Comparison of ENCODE assay signal across 10 cellular contexts in the genomic region with DNA sequence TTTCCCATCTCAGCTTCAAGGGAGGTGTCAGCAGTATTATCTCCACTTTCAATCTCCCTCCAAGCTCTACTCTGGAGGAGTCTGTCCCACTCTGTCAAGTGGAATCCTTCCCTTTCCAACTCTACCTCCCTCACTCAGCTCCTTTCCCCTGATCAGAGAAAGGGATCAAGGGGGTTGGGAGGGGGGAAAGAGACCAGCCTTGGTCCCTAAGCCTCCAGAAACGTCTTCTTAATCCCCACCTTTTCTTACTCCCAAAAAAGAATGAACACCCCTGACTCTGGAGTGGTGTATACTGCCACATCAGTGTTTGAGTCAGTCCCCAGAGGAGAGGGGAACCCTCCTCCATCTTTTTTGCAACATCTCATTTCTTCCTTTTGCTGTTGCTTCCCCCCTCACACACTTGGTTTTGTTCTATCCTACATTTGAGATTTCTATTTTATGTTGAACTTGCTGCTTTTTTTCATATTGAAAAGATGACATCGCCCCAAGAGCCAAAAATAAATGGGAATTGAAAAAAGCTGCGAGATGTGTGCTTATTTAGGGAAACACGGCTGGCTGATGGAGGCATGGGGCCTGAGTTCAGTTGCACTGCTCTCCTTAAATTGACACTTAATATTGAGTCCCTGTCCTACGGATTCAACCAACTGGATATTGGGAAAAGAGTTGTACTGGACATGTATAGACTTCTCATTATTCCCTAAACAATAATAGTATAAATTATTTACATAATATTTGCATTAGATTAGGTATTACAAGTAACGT. TPM values are rescaled to one million over a fixed set of nuclear protein-coding genes. Genes with fewer than 3 reads are reported as not detected.
DNase-seq lines count a peak whose midpoint lies in the region; ATAC-seq and TF ChIP-seq lines count a peak whose summit lies in the region.
"Had no signal": no experiment of that assay in that cellular context is flagged by ENCODE, and none has a peak within 500 bp of the region (broad histone marks: within the 10 kb centered on the region; RNA-seq: fewer than 3 reads in every experiment).

No MANE protein-coding gene starts in this region.

- H4K20me1 ChIP-seq in neural cell (ENCODE audit: insufficient read depth): peaks cover 44% of the 10 kb centered on the region

- DNase-seq in CD4-positive, alpha-beta T cell: no peak
- DNase-seq in activated naive CD8-positive, alpha-beta T cell treated with anti-CD3 and anti-CD28 coated beads, Interleukin-2, amount 10 ng/mL, durations not matched to agents 7 days and 5 days: no peak
- DNase-seq in AG08396 (ENCODE audit: low spot score) (no peak), NAMALWA (ENCODE audit: low spot score) (no peak)
- DNase-seq in activated CD4-positive, alpha-beta T cell treated with anti-CD3 and anti-CD28 coated beads for 1 hour: no peak
- DNase-seq: caudate nucleus had no signal

- no peaks in the 10 kb centered on the region for H3K9me2 ChIP-seq in neural cell (ENCODE audit: insufficient read depth, low read length)

- H3K36me3 ChIP-seq in HEK293 (ENCODE audit: control insufficient read depth in 2 of 2, insufficient read depth in 1 of 2, low read length in 2 of 2) (peaks cover 15 to 71% of the 10 kb centered on the region in 2 experiments), neural cell (ENCODE audit: insufficient read depth, low read length) (peaks cover 6% of the 10 kb centered on the region)

- no peaks in the 10 kb centered on the region for H3K9me3 Mint-ChIP-seq in CD4-positive, alpha-beta T cell
- no peaks in the 10 kb centered on the region for H3K9me3 Mint-ChIP-seq in activated naive CD8-positive, alpha-beta T cell treated with anti-CD3 and anti-CD28 coated beads, Interleukin-2, amount 10 ng/mL, durations not matched to agents 7 days and 5 days

- peaks cover 62% of the 10 kb centered on the region for H3K79me2 ChIP-seq in neural cell (replicated peaks; ENCODE audit: insufficient read depth, low read length)
- H3K79me2 ChIP-seq: parathyroid adenoma had no signal

- H3K9me3 ChIP-seq in CD4-positive, alpha-beta T cell (ENCODE audit: control insufficient read depth, low read length): no peaks in the 10 kb centered on the region
- H3K9me3 ChIP-seq in HEK293 (ENCODE audit: control insufficient read depth, insufficient read depth, low read depth, low read length) (no peaks in the 10 kb centered on the region), neural cell (ENCODE audit: low read length) (no peaks in the 10 kb centered on the region)

- H3K9ac ChIP-seq in neural cell (ENCODE audit: low read length): no peak overlapping the region
- H3K9ac ChIP-seq: parathyroid adenoma had no signal

- H3K27ac Mint-ChIP-seq in CD4-positive, alpha-beta T cell: peak overlapping the region; percentile 95
- H3K27ac Mint-ChIP-seq in activated naive CD8-positive, alpha-beta T cell treated with anti-CD3 and anti-CD28 coated beads, Interleukin-2, amount 10 ng/mL, durations not matched to agents 7 days and 5 days: peak overlapping the region; percentile 42

- no peak for TF ChIP-seq CTCF in CD4-positive, alpha-beta T cell (IDR thresholded peaks at IDR 0.05)
- TF ChIP-seq CTCF in HEK293 (tag by site-specific recombination; IDR thresholded peaks at IDR 0.05) (no peak), neural cell (IDR thresholded peaks at IDR 0.05; ENCODE audit: poor library complexity, severe bottlenecking) (no peak)

- peaks cover 62% of the 10 kb centered on the region for H3K4me1 Mint-ChIP-seq in CD4-positive, alpha-beta T cell (ENCODE audit: low read depth)
- peaks cover 38% of the 10 kb centered on the region for H3K4me1 Mint-ChIP-seq in activated naive CD8-positive, alpha-beta T cell treated with anti-CD3 and anti-CD28 coated beads, Interleukin-2, amount 10 ng/mL, durations not matched to agents 7 days and 5 days

- peak overlapping the region; percentile 62 for H3K4me2 ChIP-seq in neural cell (ENCODE audit: low read length)

- no peak for ATAC-seq in CD4-positive, alpha-beta T cell (ENCODE audit: poor library complexity)
- no peak for ATAC-seq in activated naive CD8-positive, alpha-beta T cell treated with anti-CD3 and anti-CD28 coated beads, Interleukin-2, amount 10 ng/mL, durations not matched to agents 7 days and 5 days (ENCODE audit: low read depth)
- ATAC-seq in GM21825 (IDR thresholded peaks at IDR 0.05; ENCODE audit: unreplicated experiment): no peak

- CTCF ChIA-PET in CD4-positive, alpha-beta T cell (lab: Charles Lee): interaction anchor here (0.6 to 20.2 kb wide), 2 partner anchors 46 to 58 kb away, joined by 3 to 526 read pairs; partner anchors contain the start of gene DHX16
- CTCF ChIA-PET in HEK293 (lab: Yijun Ruan, JAX): interaction anchor here (0.7 to 18.7 kb wide), 6 partner anchors 13 to 111 kb away, joined by 3 to 692 read pairs (median 5); partner anchors contain the start of gene DHX16

- no peak overlapping the region for H2AFZ ChIP-seq in neural cell (ENCODE audit: low read depth, low read length)
- H2AFZ ChIP-seq: parathyroid adenoma had no signal

- peak overlapping the region; percentile 42 for H3K4me3 Mint-ChIP-seq in CD4-positive, alpha-beta T cell
- H3K4me3 Mint-ChIP-seq in activated naive CD8-positive, alpha-beta T cell treated with anti-CD3 and anti-CD28 coated beads, Interleukin-2, amount 10 ng/mL, durations not matched to agents 7 days and 5 days: peak overlapping the region; percentile 91

- no peaks in the 10 kb centered on the region for H3K27me3 Mint-ChIP-seq in CD4-positive, alpha-beta T cell
- H3K27me3 Mint-ChIP-seq in activated naive CD8-positive, alpha-beta T cell treated with anti-CD3 and anti-CD28 coated beads, Interleukin-2, amount 10 ng/mL, durations not matched to agents 7 days and 5 days: no peaks in the 10 kb centered on the region

- no peaks in the 10 kb centered on the region for H3K27me3 ChIP-seq in CD4-positive, alpha-beta T cell (ENCODE audit: control insufficient read depth, insufficient read depth, low read length)
- no peaks in the 10 kb centered on the region for H3K27me3 ChIP-seq in neural cell (ENCODE audit: insufficient read depth, low read depth, low read length)

- H3F3A ChIP-seq in neural cell (ENCODE audit: insufficient read depth, low read length, poor library complexity, severe bottlenecking): peaks cover 17% of the 10 kb centered on the region

- H3K4me1 ChIP-seq in HEK293 (ENCODE audit: control insufficient read depth, insufficient read depth, low read length): no peaks in the 10 kb centered on the region

- POLR2A ChIA-PET in CD4-positive, alpha-beta T cell (lab: Charles Lee): interaction anchor here (7.5 to 11.0 kb wide), 2 partner anchors 11 to 43 kb away, joined by 54 to 381 read pairs; no protein-coding TSS in a partner anchor
- POLR2A ChIA-PET in HEK293 (lab: Yijun Ruan, JAX): interaction anchor here (0.8 to 10.1 kb wide), 10 partner anchors 19 to 225 kb away, joined by 3 to 235 read pairs (median 4); partner anchors contain the start of genes DHX16, IER3, MRPS18B and NRM
- POLR2A ChIA-PET in activated naive CD8-positive, alpha-beta T cell treated with anti-CD3 and anti-CD28 coated beads, Interleukin-2, amount 10 ng/mL, durations not matched to agents 7 days and 5 days (lab: Charles Lee): interaction anchor here (0.9 to 11.0 kb wide), 7 partner anchors 9 to 112 kb away, joined by 3 to 512 read pairs (median 4); partner anchors contain the start of gene DHX16

- no peak for TF ChIP-seq EP300 in neural cell (conservative IDR thresholded peaks at IDR 0.05; ENCODE audit: poor library complexity, severe bottlenecking)

- TF ChIP-seq RAD21 in neural cell (conservative IDR thresholded peaks at IDR 0.05): no peak

- intact Hi-C loops in CD4-positive, alpha-beta T cell (cut with DNase I, micrococcal nuclease): loop anchor here (5.0 kb wide), 2 partner anchors 153 to 183 kb away; partner anchors contain the start of gene ABCF1 (in 1 of the 2)

- H3K4me3 ChIP-seq in HEK293 (ENCODE audit: low read depth, low read length) (no peak overlapping the region), neural cell (ENCODE audit: low read length) (peak overlapping the region; percentile 99)

- H3K27ac ChIP-seq in CD4-positive, alpha-beta T cell (ENCODE audit: low read depth, low read length): no peak overlapping the region
- H3K27ac ChIP-seq in HEK293 (ENCODE audit: extremely low read depth, low read depth, low read length) (peak overlapping the region; percentile 28; the same call in 1 of the 2 replicates), neural cell (ENCODE audit: low read length) (no peak overlapping the region)
- H3K27ac ChIP-seq: parathyroid adenoma had no signal

- H3K36me3 Mint-ChIP-seq in CD4-positive, alpha-beta T cell (ENCODE audit: low read depth): peaks cover 83% of the 10 kb centered on the region
- H3K36me3 Mint-ChIP-seq in activated naive CD8-positive, alpha-beta T cell treated with anti-CD3 and anti-CD28 coated beads, Interleukin-2, amount 10 ng/mL, durations not matched to agents 7 days and 5 days: peaks cover 61% of the 10 kb centered on the region

TF ChIP-seq in HEK293, 187 proteins besides CTCF, POLR2A, EP300 and RAD21 (continues in another document):
- no peak for TF ChIP-seq ZNF114 (tag by site-specific recombination; IDR thresholded peaks at IDR 0.05)

RNA-seq across cellular contexts. Expression of gene TUBB, which starts 4.9 kb away (rescaled TPM):
- 10 to 100 TPM; 76.0 to 78.4 TPM for total RNA-seq in CD4-positive, alpha-beta T cell
- total RNA-seq in activated naive CD8-positive, alpha-beta T cell treated with anti-CD3 and anti-CD28 coated beads, Interleukin-2, amount 10 ng/mL, durations not matched to agents 7 days and 5 days: 1,000 to 10,000 TPM; 1,168 to 1,207 TPM
- polyA plus RNA-seq in neural cell: 711 and 792 TPM in 2 replicates
- polyA minus RNA-seq in neural cell: 773 and 794 TPM in 2 replicates

RNA-seq across cellular contexts. Expression of gene MDC1, which starts 8.0 kb away (rescaled TPM):
- total RNA-seq in CD4-positive, alpha-beta T cell: 10 to 100 TPM; 50.5 to 56.8 TPM
- total RNA-seq in activated naive CD8-positive, alpha-beta T cell treated with anti-CD3 and anti-CD28 coated beads, Interleukin-2, amount 10 ng/mL, durations not matched to agents 7 days and 5 days: 10 to 100 TPM; 50.2 to 52.2 TPM
- 4.3 and 8.1 TPM in 2 replicates for polyA plus RNA-seq in neural cell
- 9.3 and 10.5 TPM in 2 replicates for polyA minus RNA-seq in neural cell

RNA-seq across cellular contexts. Expression of gene FLOT1, which starts 17.4 kb away (rescaled TPM):
- total RNA-seq in CD4-positive, alpha-beta T cell: 10 to 100 TPM; 31.6 TPM
- 100 to 1,000 TPM; 261 to 271 TPM for total RNA-seq in activated naive CD8-positive, alpha-beta T cell treated with anti-CD3 and anti-CD28 coated beads, Interleukin-2, amount 10 ng/mL, durations not matched to agents 7 days and 5 days
- polyA plus RNA-seq in neural cell: 72.7 and 84.7 TPM in 2 replicates
- polyA minus RNA-seq in neural cell: 51.6 and 61.0 TPM in 2 replicates

RNA-seq across cellular contexts. Expression of gene IER3, which starts 19.3 kb away (rescaled TPM):
- 1 to 10 TPM; 5.7 to 5.8 TPM for total RNA-seq in CD4-positive, alpha-beta T cell
- total RNA-seq in activated naive CD8-positive, alpha-beta T cell treated with anti-CD3 and anti-CD28 coated beads, Interleukin-2, amount 10 ng/mL, durations not matched to agents 7 days and 5 days: 10 to 100 TPM; 49.1 to 52.7 TPM
- 1.3 and 3.0 TPM in 2 replicates for polyA plus RNA-seq in neural cell
- polyA minus RNA-seq in neural cell: 0.49 and 0.69 TPM in 2 replicates

RNA-seq across cellular contexts. Expression of gene NRM, which starts 34.3 kb away (rescaled TPM):
- 1 to 10 TPM; 3.8 to 4.4 TPM for total RNA-seq in CD4-positive, alpha-beta T cell
- total RNA-seq in activated naive CD8-positive, alpha-beta T cell treated with anti-CD3 and anti-CD28 coated beads, Interleukin-2, amount 10 ng/mL, durations not matched to agents 7 days and 5 days: 10 to 100 TPM; 33.1 to 33.9 TPM
- polyA plus RNA-seq in neural cell: 7.1 and 7.5 TPM in 2 replicates
- polyA minus RNA-seq in neural cell: 5.8 and 6.9 TPM in 2 replicates

Comparison
In these comparisons a context has a peak if more than half of its experiments do, and no peak if none do; other contexts are left out.
1. RNA of gene TUBB, which starts 4.9 kb away (total RNA-seq): 1,168 to 1,207 TPM in activated naive CD8-positive, alpha-beta T cell treated with anti-CD3 and anti-CD28 coated beads, Interleukin-2, amount 10 ng/mL, durations not matched to agents 7 days and 5 days; 76.0 to 78.4 TPM in CD4-positive, alpha-beta T cell; every median in the first group is over 10 times any median in the second.
2. RNA of gene FLOT1, which starts 17.4 kb away (total RNA-seq): 261 to 271 TPM in activated naive CD8-positive, alpha-beta T cell treated with anti-CD3 and anti-CD28 coated beads, Interleukin-2, amount 10 ng/mL, durations not matched to agents 7 days and 5 days; 31.6 TPM in CD4-positive, alpha-beta T cell; every median in the first group is over 4 times any median in the second.